ENCODE assay signal across 23 cellular contexts in the genomic region with DNA sequence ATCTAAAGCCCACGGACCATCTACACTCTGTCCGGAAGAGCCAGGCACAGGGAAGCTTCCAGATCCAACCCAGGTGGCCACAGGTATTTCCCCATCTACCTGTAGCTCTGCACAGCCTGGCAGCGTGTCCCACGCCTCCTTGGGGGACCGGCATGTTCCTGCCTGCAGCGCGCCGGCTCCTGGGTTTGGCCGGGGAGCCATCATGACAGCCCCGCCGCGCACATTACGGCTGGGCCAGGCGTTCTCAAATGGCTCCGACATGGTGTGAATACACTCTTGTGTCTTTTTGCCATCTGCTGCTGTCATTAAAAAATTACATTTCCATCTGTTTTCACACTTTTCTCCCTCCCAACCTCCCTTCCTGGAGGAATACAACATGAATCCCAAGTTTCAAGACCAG.
"Had no signal": no experiment of that assay in that cellular context is flagged by ENCODE, and none has a peak within 500 bp of the region (broad histone marks: within the 10 kb centered on the region; RNA-seq: fewer than 3 reads in every experiment).

No MANE protein-coding gene starts in this region.

- H3K9ac ChIP-seq: neural progenitor cell had no signal

- H2AFZ ChIP-seq: neural progenitor cell had no signal

- DNase-seq: activated CD4-positive, alpha-beta memory T cell treated with anti-CD3 and anti-CD28 coated beads, Interleukin-2, amount 10 ng/mL, durations not matched to agents 7 days and 5 days; activated CD4-positive, alpha-beta T cell treated with anti-CD3 and anti-CD28 coated beads for 36 hours; activated naive CD4-positive, alpha-beta T cell treated with Interleukin-2 at 50 U/mL for 16 hours; activated T-cell treated with anti-CD3 and anti-CD28 coated beads, Interleukin-2, amount 50 U/mL, for 1 hour; central memory CD4-positive, alpha-beta T cell; immature natural killer cell; mesenchymal stem cell; naive B cell; ovary; stimulated activated CD4-positive, alpha-beta T cell treated with anti-CD3 and anti-CD28 coated beads, Interleukin-4, amount 100 ng/mL, for 1 hour; stimulated activated naive CD8-positive, alpha-beta T cell treated with anti-CD3 and anti-CD28 coated beads, Interleukin-15, amount 100 ng/mL, for 72 hours; upper lobe of left lung had no signal

- H3K36me3 ChIP-seq: gastroesophageal sphincter, heart left ventricle, neural progenitor cell, ovary, thoracic aorta, upper lobe of left lung had no signal

- H3K27me3 Mint-ChIP-seq: naive B cell had no signal

- H3K27ac Mint-ChIP-seq: activated CD4-positive, alpha-beta memory T cell treated with anti-CD3 and anti-CD28 coated beads, Interleukin-2, amount 10 ng/mL, durations not matched to agents 7 days and 5 days; activated CD4-positive, alpha-beta T cell treated with anti-CD3 and anti-CD28 coated beads for 36 hours; activated T-helper 17 cell treated with anti-CD3 and anti-CD28 coated beads, Interleukin-2, amount 50 U/mL, for 72 hours; immature natural killer cell; neural progenitor cell; stimulated activated naive CD8-positive, alpha-beta T cell treated with anti-CD3 and anti-CD28 coated beads, Interleukin-15, amount 100 ng/mL, for 72 hours; WTC11 had no signal

- H3K4me1 Mint-ChIP-seq: activated CD4-positive, alpha-beta memory T cell treated with anti-CD3 and anti-CD28 coated beads, Interleukin-2, amount 10 ng/mL, durations not matched to agents 7 days and 5 days; activated CD4-positive, alpha-beta T cell treated with anti-CD3 and anti-CD28 coated beads for 36 hours; activated T-helper 17 cell treated with anti-CD3 and anti-CD28 coated beads, Interleukin-2, amount 50 U/mL, for 72 hours; immature natural killer cell; naive B cell; stimulated activated naive CD8-positive, alpha-beta T cell treated with anti-CD3 and anti-CD28 coated beads, Interleukin-15, amount 100 ng/mL, for 72 hours had no signal

- H3K4me3 Mint-ChIP-seq: activated CD4-positive, alpha-beta memory T cell treated with anti-CD3 and anti-CD28 coated beads, Interleukin-2, amount 10 ng/mL, durations not matched to agents 7 days and 5 days; activated CD4-positive, alpha-beta T cell treated with anti-CD3 and anti-CD28 coated beads for 36 hours; activated T-helper 17 cell treated with anti-CD3 and anti-CD28 coated beads, Interleukin-2, amount 50 U/mL, for 72 hours; immature natural killer cell; stimulated activated naive CD8-positive, alpha-beta T cell treated with anti-CD3 and anti-CD28 coated beads, Interleukin-15, amount 100 ng/mL, for 72 hours; WTC11 had no signal

- H3K27me3 ChIP-seq: body of pancreas, neural progenitor cell, ovary, upper lobe of left lung had no signal

- H3K4me1 ChIP-seq: body of pancreas, gastroesophageal sphincter, neural progenitor cell, upper lobe of left lung had no signal

- ATAC-seq: activated CD4-positive, alpha-beta T cell treated with anti-CD3 and anti-CD28 coated beads for 36 hours; activated T-helper 17 cell treated with anti-CD3 and anti-CD28 coated beads, Interleukin-2, amount 50 U/mL, for 72 hours; body of pancreas; gastroesophageal sphincter; heart left ventricle; mucosa of descending colon; sciatic nerve; stimulated activated naive CD8-positive, alpha-beta T cell treated with anti-CD3 and anti-CD28 coated beads, Interleukin-15, amount 100 ng/mL, for 72 hours; WTC11 had no signal

- H3K36me3 Mint-ChIP-seq: immature natural killer cell, neural progenitor cell, WTC11 had no signal

- H3K9me3 Mint-ChIP-seq: activated CD4-positive, alpha-beta memory T cell treated with anti-CD3 and anti-CD28 coated beads, Interleukin-2, amount 10 ng/mL, durations not matched to agents 7 days and 5 days; activated T-helper 17 cell treated with anti-CD3 and anti-CD28 coated beads, Interleukin-2, amount 50 U/mL, for 72 hours; immature natural killer cell; naive B cell; neural progenitor cell; stimulated activated naive CD8-positive, alpha-beta T cell treated with anti-CD3 and anti-CD28 coated beads, Interleukin-15, amount 100 ng/mL, for 72 hours; WTC11 had no signal

- H3K27ac ChIP-seq: body of pancreas, coronary artery, gastroesophageal sphincter, heart left ventricle, neural progenitor cell, ovary, thoracic aorta, upper lobe of left lung had no signal

- H3K9me3 ChIP-seq: body of pancreas, mucosa of descending colon, ovary, thoracic aorta, upper lobe of left lung had no signal

- H3K4me2 ChIP-seq: neural progenitor cell, smooth muscle cell had no signal

- H3K4me3 ChIP-seq: body of pancreas, coronary artery, gastroesophageal sphincter, heart left ventricle, mucosa of descending colon, neural progenitor cell, ovary, smooth muscle cell, thoracic aorta, upper lobe of left lung had no signal
